8 cellular contexts compared by ENCODE assay signal in genomic region chr14:72962336-72962754, GRCh38. TPM values are rescaled to one million over a fixed set of nuclear protein-coding genes. Genes with fewer than 3 reads are reported as not detected.
A peak's percentile ranks its signal among the peaks of the same experiment; 100 is the strongest.
DNase-seq lines count a peak whose midpoint lies in the region; ATAC-seq and TF ChIP-seq lines count a peak whose summit lies in the region.
"Not testable (repeated sequence)": the region's sequence is repeated elsewhere in the genome, so short reads cannot be mapped to it uniquely, and the experiment has no call there.

No MANE protein-coding gene starts in this region.

- not testable (repeated sequence) for H3K9me3 ChIP-seq in RWPE2 (ENCODE audit: severe bottlenecking); mammary epithelial cell (replicated peaks; ENCODE audit: insufficient read depth, low read length); thyroid gland

- 88% methylated on average over 9 of the region's 10 CpGs for WGBS in mammary epithelial cell (ENCODE audit: low coverage, missing lambda C conversion rate)
- 58 to 78% methylated on average over 9 of the region's 10 CpGs for WGBS in thyroid gland, 2 donors

- dilution Hi-C loops in mammary epithelial cell (cut with HindIII; ENCODE audit: low sequenced_read_pairs): not testable (repeated sequence)

- not testable (repeated sequence) for H3K4me1 Mint-ChIP-seq in mesothelial cell of epicardium

- H3K79me2 ChIP-seq in mammary epithelial cell (ENCODE audit: insufficient read depth, low read length): not testable (repeated sequence)

- in situ Hi-C loops in mammary epithelial cell (cut with MboI; ENCODE audit: low sequenced_read_pairs in 2 of 2): not testable (repeated sequence)

- TF ChIP-seq CTCF in RWPE2 (IDR thresholded peaks at IDR 0.05; ENCODE audit: poor library complexity, severe bottlenecking); mammary epithelial cell (conservative IDR thresholded peaks at IDR 0.05 in 1 of 2, IDR thresholded peaks at IDR 0.05 in 1 of 2; ENCODE audit: extremely low read depth in 1 of 2, insufficient read depth in 1 of 2, low read depth in 1 of 2, low read length in 2 of 2); mesothelial cell of epicardium (IDR thresholded peaks at IDR 0.05; ENCODE audit: unreplicated experiment); thyroid gland (IDR thresholded peaks at IDR 0.05): not testable (repeated sequence)

- not testable (repeated sequence) for BruUV-seq in mammary epithelial cell (replicated peaks; lab: Mats Ljungman, UMichigan)

- not testable (repeated sequence) for H3K36me3 ChIP-seq in RWPE2 (ENCODE audit: low read depth); mammary epithelial cell (ENCODE audit: insufficient read depth, low read length)
- H3K36me3 ChIP-seq in thyroid gland: peaks cover 12% of the 10 kb centered on the region in 2 donors

- peaks cover 27% of the 10 kb centered on the region for H3K36me3 Mint-ChIP-seq in mesothelial cell of epicardium

- H3K9me3 Mint-ChIP-seq in mesothelial cell of epicardium: not testable (repeated sequence)

- DNase-seq in DMS 273 treated with DMSO at 0.1 percent for 48 hours (lab: John Stamatoyannopoulos, UW): peak; percentile 14
- peak; percentile 48 for DNase-seq in HT1080 (ENCODE audit: low read depth)
- DNase-seq in NCI-H2196 (lab: John Stamatoyannopoulos, UW; ENCODE audit: unreplicated experiment): peak; percentile 63
- DNase-seq in RWPE2 (ENCODE audit: low spot score): peak; percentile 81
- DNase-seq in mammary epithelial cell: peak; percentile 52
- DNase-seq in fibroblast of the conjunctiva (ENCODE audit: low read depth): peak; percentile 58
- DNase-seq in mesothelial cell of epicardium (ENCODE audit: low spot score in 2 of 2, unreplicated experiment in 2 of 2): not testable (repeated sequence)
- peak; percentile 84 to 87 for DNase-seq in thyroid gland

- H3K27ac ChIP-seq in RWPE2 (ENCODE audit: poor library complexity, severe bottlenecking) (peak overlapping the region; percentile 88), mammary epithelial cell (ENCODE audit: insufficient read depth, low read depth, low read length) (peak overlapping the region; percentile 84)
- not testable (repeated sequence) for H3K27ac ChIP-seq in thyroid gland

- not testable (repeated sequence) for H3K4me3 Mint-ChIP-seq in mesothelial cell of epicardium

- H3K9ac ChIP-seq in mammary epithelial cell (ENCODE audit: insufficient read depth, low read length): not testable (repeated sequence)

- ATAC-seq in RWPE2 (ENCODE audit: low read depth): not testable (repeated sequence)

- H3K27me3 Mint-ChIP-seq in mesothelial cell of epicardium (ENCODE audit: low read depth): not testable (repeated sequence)

- CTCF ChIA-PET in mammary epithelial cell (lab: Charles Lee; ENCODE audit: low non-redundant PET): not testable (repeated sequence)

- not testable (repeated sequence) for H2AFZ ChIP-seq in mammary epithelial cell (ENCODE audit: low read depth, low read length)

- H3K27ac Mint-ChIP-seq in mesothelial cell of epicardium: peak overlapping the region; percentile 59

- H3K4me1 ChIP-seq in RWPE2 (ENCODE audit: insufficient read depth, poor library complexity, severe bottlenecking): peaks cover 29% of the 10 kb centered on the region
- H3K4me1 ChIP-seq in mammary epithelial cell (ENCODE audit: insufficient read depth, low read length): peaks cover 21% of the 10 kb centered on the region
- not testable (repeated sequence) for H3K4me1 ChIP-seq in thyroid gland

- H3K4me3 ChIP-seq in RWPE2 (ENCODE audit: severe bottlenecking); mammary epithelial cell (replicated peaks in 1 of 3; ENCODE audit: insufficient read depth in 1 of 3, low read depth in 2 of 3, low read length in 3 of 3); thyroid gland (replicated peaks in 1 of 3): not testable (repeated sequence)

- intact Hi-C loops in mammary epithelial cell (cut with micrococcal nuclease); thyroid gland (cut with DNase I): not testable (repeated sequence)

- not testable (repeated sequence) for H3K27me3 ChIP-seq in RWPE2 (ENCODE audit: insufficient read depth, poor library complexity, severe bottlenecking); mammary epithelial cell (ENCODE audit: insufficient read depth, low read length); thyroid gland

- H4K20me1 ChIP-seq in mammary epithelial cell (ENCODE audit: insufficient read depth, low read length): not testable (repeated sequence)

- peak overlapping the region; percentile 43 for H3K4me2 ChIP-seq in mammary epithelial cell (ENCODE audit: insufficient read depth, low read depth, low read length)

- not testable (repeated sequence) for TF ChIP-seq POLR2A in thyroid gland (IDR thresholded peaks at IDR 0.05)

RNA-seq across cellular contexts. Expression of gene DCAF4, which starts 36.1 kb away (rescaled TPM):
- 9.5 and 19.3 TPM in 2 replicates for total RNA-seq in HT1080 (2014; rRNA removed; shearing (Covaris generic))
- polyA plus RNA-seq in HT1080 (2015; cell fraction: cytosol; rRNA removed): 11.5 and 13.8 TPM in 2 replicates
- 35.6 and 36.5 TPM in 2 replicates for polyA plus RNA-seq in HT1080 (2015; cell fraction: nucleus; rRNA removed)
- 10 to 100 TPM; 24.1 to 46.7 TPM for total RNA-seq in mammary epithelial cell
- polyA plus RNA-seq in mammary epithelial cell: 28.2 TPM
- polyA minus RNA-seq in mammary epithelial cell: 37.1 TPM
- 21.4 to 23.2 TPM (median 22.5 TPM) in 3 replicates for total RNA-seq in mesothelial cell of epicardium
- 10 to 100 TPM; 29.0 to 45.0 (median 36.7) TPM for total RNA-seq in thyroid gland
